ENCODE assay signal across 19 cellular contexts in the genomic region with DNA sequence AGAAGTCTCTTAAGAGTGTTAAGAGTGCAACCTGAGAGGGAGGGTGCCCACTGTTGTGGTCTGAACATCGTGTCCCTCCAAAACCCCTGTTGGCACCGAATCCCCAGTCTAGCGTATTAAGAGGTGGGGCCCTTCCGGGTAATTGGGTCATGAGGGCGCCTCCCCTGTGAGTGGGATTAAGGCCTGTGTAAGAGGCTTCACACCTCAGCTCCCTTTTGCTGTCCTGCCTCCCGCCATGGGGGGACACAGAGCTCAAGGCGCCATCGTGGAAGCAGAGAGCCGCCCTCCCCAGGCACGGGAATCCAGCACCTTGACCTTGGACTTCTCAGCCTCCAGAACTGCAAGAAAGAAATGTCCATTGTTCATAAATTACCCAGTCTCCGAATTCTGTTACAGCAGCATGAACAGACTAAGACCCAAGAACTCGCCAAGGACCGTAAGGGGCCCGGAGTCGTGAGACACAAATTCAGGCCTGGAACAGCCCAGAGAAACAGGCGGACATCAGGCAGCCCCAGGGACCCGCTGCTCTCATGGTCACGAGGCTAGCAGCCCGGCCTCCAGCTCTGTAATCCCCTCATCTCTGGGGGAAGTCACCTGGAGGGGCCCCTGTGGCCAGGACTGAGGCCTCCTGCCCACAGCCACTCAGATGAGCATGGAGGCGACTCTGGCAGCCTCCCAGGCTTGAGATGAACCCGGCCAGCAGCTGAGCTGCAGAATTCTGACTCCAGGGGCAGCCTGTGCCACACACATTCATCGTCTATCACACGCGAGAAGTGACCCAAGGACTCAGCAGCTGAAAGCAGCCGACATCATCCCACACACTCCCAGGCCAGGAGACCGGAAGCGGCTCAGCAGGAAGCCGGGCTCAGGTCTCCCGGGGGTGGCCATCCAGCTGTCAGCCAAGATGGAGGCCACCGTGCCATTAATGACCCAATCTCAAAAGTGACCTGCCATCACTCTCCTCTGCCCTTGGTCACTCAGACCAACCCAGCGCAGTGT. TPM values are rescaled to one million over a fixed set of nuclear protein-coding genes. Genes with fewer than 3 reads are reported as not detected.
DNase-seq lines count a peak whose midpoint lies in the region; ATAC-seq, FAIRE-seq and TF ChIP-seq lines count a peak whose summit lies in the region.
"Had no signal": no experiment of that assay in that cellular context is flagged by ENCODE, and none has a peak within 500 bp of the region (broad histone marks: within the 10 kb centered on the region; RNA-seq: fewer than 3 reads in every experiment).

No MANE protein-coding gene starts in this region.

- peaks cover 5% of the 10 kb centered on the region for H3K9me3 Mint-ChIP-seq in activated T-cell treated with anti-CD3 and anti-CD28 coated beads, Interleukin-2, amount 50 U/mL, for 24 hours
- H3K9me3 Mint-ChIP-seq in stimulated activated effector memory CD8-positive, alpha-beta T cell treated with anti-CD3 and anti-CD28 coated beads, Interleukin-12 subunit alpha, Interleukin-12 subunit beta, amount 100 ng/mL, for 72 hours, result peaks cover 4% of the 10 kb centered on the region
- H3K9me3 Mint-ChIP-seq: HFFc6 had no signal

- FAIRE-seq in K562 (lab: Jason Lieb, UNC), result no peak
- FAIRE-seq: GM12891 had no signal

- H3K4me2 ChIP-seq in K562 (ENCODE audit: insufficient read depth, low read length), result no peak overlapping the region
- H3K4me2 ChIP-seq: KMS-11 had no signal

- no peak for TF ChIP-seq RAD21 in K562 (CRISPR knock-in tag; conservative IDR thresholded peaks at IDR 0.05 in 1 of 2, IDR thresholded peaks at IDR 0.05 in 1 of 2)

- POLR2A ChIA-PET in K562 (lab: Yijun Ruan, JAX), result interaction anchor here (0.5 to 0.8 kb wide), 4 partner anchors 80 to 575 kb away, joined by 3 to 7 read pairs (median 3); no protein-coding TSS in a partner anchor

- TF ChIP-seq CTCF in K562 (IDR thresholded peaks at IDR 0.05 in 2 of 3, conservative IDR thresholded peaks at IDR 0.05 in 1 of 3; ENCODE audit: insufficient read depth in 2 of 3, low read depth in 1 of 3, low read length in 3 of 3), result no peak

- intact Hi-C loops in K562 (cut with micrococcal nuclease), result no loop called here

- no peak overlapping the region for H3K4me3 ChIP-seq in K562
- H3K4me3 ChIP-seq: SJSA1 had no signal

- DNase-seq in activated T-cell treated with anti-CD3 and anti-CD28 coated beads, Interleukin-2, amount 50 U/mL, for 24 hours, result no peak
- DNase-seq in activated T-cell treated with anti-CD3 and anti-CD28 coated beads for 4 hours (no peak), K562 (ENCODE audit: extremely low read depth in 1 of 4, low spot score in 3 of 4) (no peak), myocyte (ENCODE audit: low read depth) (peak; percentile 73)
- DNase-seq in stimulated activated effector memory CD8-positive, alpha-beta T cell treated with anti-CD3 and anti-CD28 coated beads, Interleukin-12 subunit alpha, Interleukin-12 subunit beta, amount 100 ng/mL, for 72 hours (ENCODE audit: low spot score in 2 of 2), result no peak
- no peak for DNase-seq in activated CD8-positive, alpha-beta memory T cell treated with anti-CD3 and anti-CD28 coated beads, Interleukin-2, amount 50 U/mL, for 4 hours
- DNase-seq in stimulated activated CD4-positive, alpha-beta T cell treated with anti-CD3 and anti-CD28 coated beads, Interleukin-4, amount 100 ng/mL, for 4 hours, result no peak
- DNase-seq: DMS 273 treated with DMSO at 0.1 percent for 48 hours, GDM1, HFFc6, NCI-H1092 treated with DMSO at 0.1 percent for 48 hours, NCI-H1694 treated with DMSO at 0.1 percent for 48 hours, NCI-H446 treated with DMSO at 0.1 percent for 48 hours, PC-3 had no signal

- H3K4me1 Mint-ChIP-seq in activated T-cell treated with anti-CD3 and anti-CD28 coated beads, Interleukin-2, amount 50 U/mL, for 24 hours (ENCODE audit: low read depth), result peaks cover 12% of the 10 kb centered on the region
- peaks cover 14% of the 10 kb centered on the region for H3K4me1 Mint-ChIP-seq in stimulated activated effector memory CD8-positive, alpha-beta T cell treated with anti-CD3 and anti-CD28 coated beads, Interleukin-12 subunit alpha, Interleukin-12 subunit beta, amount 100 ng/mL, for 72 hours

- H3K4me1 ChIP-seq in K562 (replicated peaks in 1 of 2; ENCODE audit: control insufficient read depth in 2 of 2, insufficient read depth in 2 of 2, low read length in 2 of 2), result peaks cover 0 to 38% of the 10 kb centered on the region in 2 experiments; a peak in 3 of 5 replicates

- H3K36me3 Mint-ChIP-seq in activated T-cell treated with anti-CD3 and anti-CD28 coated beads, Interleukin-2, amount 50 U/mL, for 24 hours (ENCODE audit: low read depth), result no peaks in the 10 kb centered on the region
- H3K36me3 Mint-ChIP-seq in stimulated activated effector memory CD8-positive, alpha-beta T cell treated with anti-CD3 and anti-CD28 coated beads, Interleukin-12 subunit alpha, Interleukin-12 subunit beta, amount 100 ng/mL, for 72 hours, result peaks cover 8% of the 10 kb centered on the region

- no peaks in the 10 kb centered on the region for H3K9me1 ChIP-seq in K562 (ENCODE audit: control insufficient read depth, insufficient read depth, low read length)

- CTCF ChIA-PET in K562 (lab: Yijun Ruan, JAX; ENCODE audit: low intra/inter-chr PET ratio), result interaction anchor here (0.8 kb wide), 1 partner anchor 781 kb away, joined by 3 read pairs; no protein-coding TSS in a partner anchor

- H3K27ac ChIP-seq in K562 (ENCODE audit: extremely low read depth, low read depth, low read length), result no peak overlapping the region
- H3K27ac ChIP-seq: C4-2B, KMS-11, SJSA1 had no signal

- H3K27ac Mint-ChIP-seq in activated T-cell treated with anti-CD3 and anti-CD28 coated beads, Interleukin-2, amount 50 U/mL, for 24 hours, result peak overlapping the region; percentile 47
- peak overlapping the region; percentile 0 for H3K27ac Mint-ChIP-seq in stimulated activated effector memory CD8-positive, alpha-beta T cell treated with anti-CD3 and anti-CD28 coated beads, Interleukin-12 subunit alpha, Interleukin-12 subunit beta, amount 100 ng/mL, for 72 hours
- H3K27ac Mint-ChIP-seq: HFFc6 had no signal

- 0 out of 2 replicates have a peak, but pooled peaks cover 6% of the 10 kb centered on the region for H4K20me1 ChIP-seq in K562 (replicated peaks; ENCODE audit: control insufficient read depth, insufficient read depth, low read length)

- no peak overlapping the region for H3K4me3 Mint-ChIP-seq in activated T-cell treated with anti-CD3 and anti-CD28 coated beads, Interleukin-2, amount 50 U/mL, for 24 hours
- H3K4me3 Mint-ChIP-seq in stimulated activated effector memory CD8-positive, alpha-beta T cell treated with anti-CD3 and anti-CD28 coated beads, Interleukin-12 subunit alpha, Interleukin-12 subunit beta, amount 100 ng/mL, for 72 hours, result no peak overlapping the region
- H3K4me3 Mint-ChIP-seq: HFFc6 had no signal

- peaks cover 10% of the 10 kb centered on the region for H3K27me3 Mint-ChIP-seq in activated T-cell treated with anti-CD3 and anti-CD28 coated beads, Interleukin-2, amount 50 U/mL, for 24 hours

- no peaks in the 10 kb centered on the region for H3K79me2 ChIP-seq in K562 (ENCODE audit: control insufficient read depth, insufficient read depth, low read length)

- no peaks in the 10 kb centered on the region for H3K9me3 ChIP-seq in K562 (replicated peaks; ENCODE audit: control insufficient read depth, insufficient read depth, low read depth, low read length)
- H3K9me3 ChIP-seq: SJSA1 had no signal

- TF ChIP-seq POLR2A in K562 (conservative IDR thresholded peaks at IDR 0.05), result no peak

- H2AFZ ChIP-seq in K562 (ENCODE audit: low read depth, low read length), result peak overlapping the region; percentile 54

- peaks cover 16 to 27% of the 10 kb centered on the region in 2 experiments; a peak in 4 of 5 replicates for H3K27me3 ChIP-seq in K562 (ENCODE audit: control insufficient read depth in 2 of 2, insufficient read depth in 2 of 2, low read length in 2 of 2)

- H3K9ac ChIP-seq in K562 (ENCODE audit: insufficient read depth in 1 of 2, low read depth in 2 of 2, low read length in 2 of 2), result 0 out of 4 replicates have a peak overlapping the region, but pooled peaks of 1 of the 2 experiments have one; percentile 10
- H3K9ac ChIP-seq: KMS-11 had no signal

- no peaks in the 10 kb centered on the region for H3K36me3 ChIP-seq in K562 (ENCODE audit: control insufficient read depth, insufficient read depth, low read length)
- H3K36me3 ChIP-seq: SJSA1 had no signal

- BruUV-seq in K562 (replicated peaks; lab: Mats Ljungman, UMichigan), result no TSS peak

- in situ Hi-C loops in K562 (cut with MboI), result no loop called here

- WGBS in K562 (ENCODE audit: insufficient coverage, low coverage, missing lambda C conversion rate), result 49% methylated on average over 31 of the region's 31 CpGs

- ATAC-seq in K562 (no peak), esophagus mucosa (no peak)
- ATAC-seq in stimulated activated effector memory CD8-positive, alpha-beta T cell treated with anti-CD3 and anti-CD28 coated beads, Interleukin-12 subunit alpha, Interleukin-12 subunit beta, amount 100 ng/mL, for 72 hours, result no peak
- ATAC-seq: PC-3 had no signal

- no peak for TF ChIP-seq EP300 in K562 (IDR thresholded peaks at IDR 0.05; ENCODE audit: low read length)

RNA-seq across cellular contexts. Expression of a gene that starts 12.8 kb away (rescaled TPM):
- total RNA-seq in K562 (2011; cell fraction: chromatin; rRNA removed; ENCODE audit: low replicate concordance), result 33.8 and 66.2 TPM in 2 replicates
- 40.5 and 47.9 TPM in 2 replicates for total RNA-seq in K562 (2011; cell fraction: nucleolus; rRNA removed)
- 22.9 and 24.6 TPM in 2 replicates for total RNA-seq in K562 (2011; cell fraction: nucleoplasm; rRNA removed)
- total RNA-seq in K562 (2014; rRNA removed), result 10.3 and 12.9 TPM in 2 replicates
- 14.4 and 15.7 TPM in 2 replicates for total RNA-seq in K562 (2014; rRNA removed; fragmentation: Illumina TruSeq; extraction: Trizol)
- total RNA-seq in K562 (2015; rRNA removed; fragmentation: Illumina TruSeq; extraction: Trizol), result 12.7 and 13.8 TPM in 2 replicates
- 25.6 and 26.8 TPM in 2 replicates for total RNA-seq in K562 (2021)
- polyA plus RNA-seq in K562 (2011; rRNA removed), result 8.0 and 13.4 TPM in 2 replicates
- polyA plus RNA-seq in K562 (2011; cell fraction: cytosol; rRNA removed), result 10.5 and 35.5 TPM in 2 replicates
- polyA plus RNA-seq in K562 (2011; cell fraction: nucleus; rRNA removed), result 10.7 and 20.1 TPM in 2 replicates
- polyA plus RNA-seq in K562 (2012), result 13.7 and 20.1 TPM in 2 replicates
- polyA plus RNA-seq in K562 (2014; fragmentation: Illumina TruSeq; extraction: Trizol), result 11.4 and 15.5 TPM in 2 replicates
- polyA plus RNA-seq in K562 (2014; fragmentation: Nextera tagmentation; extraction: Ambion mirVana), result 1 to 10 TPM in 1 of 2 experiments, under 1 TPM in 1; 0.25 to 1.8 TPM
- polyA plus RNA-seq in K562 (2014; rRNA removed), result 28.3 and 30.4 TPM in 2 replicates
- polyA minus RNA-seq in K562 (2011; rRNA and poly(A)+ RNA removed), result 11.2 and 15.9 TPM in 2 replicates
- 5.0 and 8.7 TPM in 2 replicates for polyA minus RNA-seq in K562 (2011; cell fraction: cytosol; rRNA and poly(A)+ RNA removed)
- polyA minus RNA-seq in K562 (2011; cell fraction: nucleus; rRNA and poly(A)+ RNA removed), result 13.5 and 13.7 TPM in 2 replicates
- total RNA-seq in myocyte, result 14.8 and 18.0 TPM in 2 replicates
- 31.3 TPM for polyA plus RNA-seq in myocyte (2012)
- 22.2 TPM for total RNA-seq in esophagus mucosa

RNA-seq across cellular contexts. Expression of a gene that starts 56.2 kb away (rescaled TPM):
- total RNA-seq in K562 (2011; cell fraction: chromatin; rRNA removed; ENCODE audit: low replicate concordance), result 69.8 and 141 TPM in 2 replicates
- 54.5 and 61.0 TPM in 2 replicates for total RNA-seq in K562 (2011; cell fraction: nucleolus; rRNA removed)
- 40.5 and 42.0 TPM in 2 replicates for total RNA-seq in K562 (2011; cell fraction: nucleoplasm; rRNA removed)
- 26.7 and 31.9 TPM in 2 replicates for total RNA-seq in K562 (2014; rRNA removed)
- total RNA-seq in K562 (2014; rRNA removed; fragmentation: Illumina TruSeq; extraction: Trizol), result 14.2 and 17.7 TPM in 2 replicates
- total RNA-seq in K562 (2015; rRNA removed; fragmentation: Illumina TruSeq; extraction: Trizol), result 18.4 and 21.2 TPM in 2 replicates
- 44.7 and 51.6 TPM in 2 replicates for total RNA-seq in K562 (2021)
- polyA plus RNA-seq in K562 (2011; rRNA removed), result 9.8 and 13.6 TPM in 2 replicates
- polyA plus RNA-seq in K562 (2011; cell fraction: cytosol; rRNA removed), result 9.8 and 28.7 TPM in 2 replicates
- 37.7 and 77.3 TPM in 2 replicates for polyA plus RNA-seq in K562 (2011; cell fraction: nucleus; rRNA removed)
- 37.1 and 42.6 TPM in 2 replicates for polyA plus RNA-seq in K562 (2012)
- polyA plus RNA-seq in K562 (2014; fragmentation: Illumina TruSeq; extraction: Trizol), result 20.7 and 30.0 TPM in 2 replicates
- polyA plus RNA-seq in K562 (2014; fragmentation: Nextera tagmentation; extraction: Ambion mirVana), result 1 to 10 TPM; 2.3 to 2.4 TPM
- polyA plus RNA-seq in K562 (2014; rRNA removed), result 17.3 and 23.2 TPM in 2 replicates
- polyA minus RNA-seq in K562 (2011; rRNA and poly(A)+ RNA removed), result 11.9 and 13.6 TPM in 2 replicates
- polyA minus RNA-seq in K562 (2011; cell fraction: cytosol; rRNA and poly(A)+ RNA removed), result 22.8 and 24.8 TPM in 2 replicates
- polyA minus RNA-seq in K562 (2011; cell fraction: nucleus; rRNA and poly(A)+ RNA removed), result 38.3 and 38.6 TPM in 2 replicates
- total RNA-seq in myocyte, result 27.4 and 41.1 TPM in 2 replicates
- 102 TPM for polyA plus RNA-seq in myocyte (2012)
- total RNA-seq in esophagus mucosa, result 111 TPM
